Comparison of ENCODE assay signal across 9 cellular contexts in genomic region chr18:55420665-55420964, GRCh38.
DNase-seq lines count a peak whose midpoint lies in the region; ATAC-seq, FAIRE-seq and TF ChIP-seq lines count a peak whose summit lies in the region.
"Had no signal": no experiment of that assay in that cellular context is flagged by ENCODE, and none has a peak within 500 bp of the region (broad histone marks: within the 10 kb centered on the region; RNA-seq: fewer than 3 reads in every experiment).

No MANE protein-coding gene starts in this region.

- ATAC-seq in GM18858 (IDR thresholded peaks at IDR 0.05; ENCODE audit: unreplicated experiment) (peak; percentile 77), HG02938 (IDR thresholded peaks at IDR 0.05; ENCODE audit: unreplicated experiment) (peak; percentile 76), K562 (no peak), psoas muscle (peak in 1 of 4 donors; percentile 2), HG03457 (IDR thresholded peaks at IDR 0.05; ENCODE audit: unreplicated experiment) (no peak)
- ATAC-seq: naive thymus-derived CD4-positive, alpha-beta T cell had no signal

- H3K27ac ChIP-seq in K562 (ENCODE audit: extremely low read depth, low read depth, low read length), result no peak overlapping the region
- H3K27ac ChIP-seq in psoas muscle, result peak overlapping the region; percentile 89
- peak overlapping the region in 1 of 2 experiments; percentile 39; a peak in 3 of 4 replicates for H3K27ac ChIP-seq in SK-N-SH (ENCODE audit: low read depth in 2 of 2, low read length in 1 of 2)

- TF ChIP-seq CTCF in K562 (IDR thresholded peaks at IDR 0.05 in 2 of 3, conservative IDR thresholded peaks at IDR 0.05 in 1 of 3; ENCODE audit: insufficient read depth in 2 of 3, low read depth in 1 of 3, low read length in 3 of 3), result no peak
- TF ChIP-seq CTCF in psoas muscle (IDR thresholded peaks at IDR 0.05), result no peak
- TF ChIP-seq CTCF in SK-N-SH (IDR thresholded peaks at IDR 0.05), result no peak

- no peak overlapping the region for H3K9ac ChIP-seq in K562 (ENCODE audit: insufficient read depth in 1 of 2, low read depth in 2 of 2, low read length in 2 of 2)
- H3K9ac ChIP-seq in SK-N-SH, result no peak overlapping the region

- TF ChIP-seq RAD21 in K562 (CRISPR knock-in tag; conservative IDR thresholded peaks at IDR 0.05 in 1 of 2, IDR thresholded peaks at IDR 0.05 in 1 of 2), result no peak
- TF ChIP-seq RAD21 in SK-N-SH (IDR thresholded peaks at IDR 0.05; ENCODE audit: low read length), result no peak

- peaks cover 5% of the 10 kb centered on the region for H3F3A ChIP-seq in SK-N-SH (replicated peaks; ENCODE audit: insufficient read depth)

- no peaks in the 10 kb centered on the region for H3K27me3 ChIP-seq in K562 (ENCODE audit: control insufficient read depth in 2 of 2, insufficient read depth in 2 of 2, low read length in 2 of 2)
- no peaks in the 10 kb centered on the region for H3K27me3 ChIP-seq in psoas muscle (ENCODE audit: insufficient read depth in 3 of 3, low read length in 2 of 3)
- H3K27me3 ChIP-seq in SK-N-SH (ENCODE audit: insufficient read depth), result no peaks in the 10 kb centered on the region

- 91% methylated on average over 5 of the region's 5 CpGs for WGBS in K562 (ENCODE audit: insufficient coverage, low coverage, missing lambda C conversion rate)
- 3 to 7% (median 3%) methylated on average over 5 of the region's 5 CpGs for WGBS in psoas muscle, 3 donors
- 91% methylated on average over 5 of the region's 5 CpGs for WGBS in SK-N-SH (ENCODE audit: low lambda C conversion rate)

- in situ Hi-C loops in K562 (cut with MboI), result no loop called here

- TF ChIP-seq EP300 in K562 (IDR thresholded peaks at IDR 0.05; ENCODE audit: low read length), result no peak
- no peak for TF ChIP-seq EP300 in SK-N-SH (IDR thresholded peaks at IDR 0.05; ENCODE audit: borderline replicate concordance in 1 of 2, low read depth in 1 of 2, low read length in 1 of 2)

- POLR2A ChIA-PET in K562 (lab: Yijun Ruan, JAX), result no interaction called here
- POLR2A ChIA-PET in SK-N-SH (lab: Yijun Ruan, JAX), result no interaction called here

- intact Hi-C loops in K562 (cut with micrococcal nuclease), result loop anchor here (5.0 to 10.0 kb wide), 2 partner anchors 186 to 347 kb away; no protein-coding TSS in a partner anchor
- intact Hi-C loops in psoas muscle (cut with DNase I), result loop anchor here (2.0 to 5.0 kb wide), 2 partner anchors 57 to 166 kb away; no protein-coding TSS in a partner anchor

- CTCF ChIA-PET in K562 (lab: Yijun Ruan, JAX; ENCODE audit: low intra/inter-chr PET ratio), result no interaction called here
- CTCF ChIA-PET in SK-N-SH (lab: Yijun Ruan, JAX), result no interaction called here

- TF ChIP-seq POLR2A in K562 (conservative IDR thresholded peaks at IDR 0.05), result no peak

- BruUV-seq in K562 (replicated peaks; lab: Mats Ljungman, UMichigan), result no TSS peak

- H3K4me1 ChIP-seq in K562 (replicated peaks in 1 of 2; ENCODE audit: control insufficient read depth in 2 of 2, insufficient read depth in 2 of 2, low read length in 2 of 2) (no peaks in the 10 kb centered on the region; a peak in 1 of 5 replicates), psoas muscle (peaks cover 37% of the 10 kb centered on the region), SK-N-SH (ENCODE audit: control insufficient read depth in 1 of 2, insufficient read depth in 2 of 2, low read depth in 1 of 2, low read length in 1 of 2) (peaks cover 40 to 51% of the 10 kb centered on the region in 2 experiments; a peak in 3 of 4 replicates)

- no peak overlapping the region for H2AFZ ChIP-seq in K562 (ENCODE audit: low read depth, low read length)
- no peak overlapping the region for H2AFZ ChIP-seq in SK-N-SH (ENCODE audit: low read depth)

- H3K4me2 ChIP-seq in K562 (ENCODE audit: insufficient read depth, low read length) (no peak overlapping the region), SK-N-SH (no peak overlapping the region; the same call in 1 of the 2 replicates)

- no peak for DNase-seq in K562 (ENCODE audit: extremely low read depth in 1 of 4, low spot score in 3 of 4)
- no peak for DNase-seq in psoas muscle
- DNase-seq in SK-N-SH, result no peak
- DNase-seq in putamen (ENCODE audit: low spot score), result no peak
- DNase-seq in NCI-H2081 treated with DMSO at 0.1 percent for 48 hours (lab: John Stamatoyannopoulos, UW), result no peak
- DNase-seq: naive thymus-derived CD4-positive, alpha-beta T cell had no signal

- H3K9me1 ChIP-seq in K562 (ENCODE audit: control insufficient read depth, insufficient read depth, low read length), result no peaks in the 10 kb centered on the region

- no peak for FAIRE-seq in K562 (lab: Jason Lieb, UNC)

- no peaks in the 10 kb centered on the region for H3K9me3 ChIP-seq in K562 (replicated peaks; ENCODE audit: control insufficient read depth, insufficient read depth, low read depth, low read length)
- H3K9me3 ChIP-seq in psoas muscle, result no peaks in the 10 kb centered on the region
- H3K9me3 ChIP-seq in SK-N-SH, result no peaks in the 10 kb centered on the region

- no peaks in the 10 kb centered on the region for H3K9me2 ChIP-seq in SK-N-SH

- H4K20me1 ChIP-seq in K562 (replicated peaks; ENCODE audit: control insufficient read depth, insufficient read depth, low read length) (no peaks in the 10 kb centered on the region), SK-N-SH (ENCODE audit: insufficient read depth) (no peaks in the 10 kb centered on the region)

- H3K36me3 ChIP-seq in K562 (ENCODE audit: control insufficient read depth, insufficient read depth, low read length) (no peaks in the 10 kb centered on the region), psoas muscle (ENCODE audit: insufficient read depth in 1 of 2, low read depth in 1 of 2) (no peaks in the 10 kb centered on the region), SK-N-SH (replicated peaks in 1 of 2; ENCODE audit: control insufficient read depth in 1 of 2, insufficient read depth in 2 of 2, low read length in 1 of 2) (no peaks in the 10 kb centered on the region)

- H3K4me3 ChIP-seq in K562 (no peak overlapping the region), psoas muscle (peak overlapping the region; percentile 67), SK-N-SH (ENCODE audit: low read depth in 2 of 2, low read length in 1 of 2) (no peak overlapping the region)

- H3K79me2 ChIP-seq in K562 (ENCODE audit: control insufficient read depth, insufficient read depth, low read length), result no peaks in the 10 kb centered on the region
- peaks cover 86% of the 10 kb centered on the region for H3K79me2 ChIP-seq in SK-N-SH (ENCODE audit: insufficient read depth)

TF ChIP-seq in K562, 482 proteins besides CTCF, POLR2A, EP300 and RAD21 (continues in another document):
- no peak for TF ChIP-seq ZFPM2 (CRISPR knock-in tag; IDR thresholded peaks at IDR 0.05)
- TF ChIP-seq ZNF512 (tag; IDR thresholded peaks at IDR 0.05), result no peak
- TF ChIP-seq SPI1 (IDR thresholded peaks at IDR 0.05; ENCODE audit: borderline replicate concordance, low read depth, low read length), result 0 out of 2 replicates have a peak, but pooled peaks have one; percentile 46

TF ChIP-seq in SK-N-SH, 30 proteins besides CTCF, POLR2A, EP300 and RAD21 (continues in another document):
- no peak for TF ChIP-seq FOSL2 (IDR thresholded peaks at IDR 0.05; ENCODE audit: borderline replicate concordance, low read depth)
- TF ChIP-seq FOXM1 (IDR thresholded peaks at IDR 0.05; ENCODE audit: low read depth), result no peak
- no peak for TF ChIP-seq SIN3A (IDR thresholded peaks at IDR 0.05; ENCODE audit: borderline replicate concordance, low read depth, low read length)
- no peak for TF ChIP-seq RFX5 (IDR thresholded peaks at IDR 0.05; ENCODE audit: low read length)
- TF ChIP-seq SMC3 (IDR thresholded peaks at IDR 0.05; ENCODE audit: low read depth, low read length), result no peak
- TF ChIP-seq NRF1 (IDR thresholded peaks at IDR 0.05; ENCODE audit: low read depth, low read length), result no peak
- no peak for TF ChIP-seq JUND (IDR thresholded peaks at IDR 0.05)
- no peak for TF ChIP-seq CHD2 (IDR thresholded peaks at IDR 0.05; ENCODE audit: low read length, partially characterized antibody)
- no peak for TF ChIP-seq GABPA (IDR thresholded peaks at IDR 0.05; ENCODE audit: low read depth)
- TF ChIP-seq IRF3 (IDR thresholded peaks at IDR 0.05; ENCODE audit: low read depth, low read length), result no peak
- TF ChIP-seq RCOR1 (IDR thresholded peaks at IDR 0.05; ENCODE audit: low read length), result no peak
- TF ChIP-seq RXRA (IDR thresholded peaks at IDR 0.05; ENCODE audit: borderline replicate concordance, low read depth), result no peak
- TF ChIP-seq YY1 (IDR thresholded peaks at IDR 0.05; ENCODE audit: low read depth), result no peak
- TF ChIP-seq EZH2phosphoT487 (IDR thresholded peaks at IDR 0.05; ENCODE audit: borderline replicate concordance, low read depth), result no peak
- TF ChIP-seq USF2 (IDR thresholded peaks at IDR 0.05; ENCODE audit: borderline replicate concordance, low read depth, low read length), result no peak
- TF ChIP-seq TAF1 (IDR thresholded peaks at IDR 0.05; ENCODE audit: borderline replicate concordance, low read depth, low read length), result no peak

Comparison
In these comparisons a context has a peak if more than half of its experiments do, and no peak if none do; other contexts are left out.
1. ATAC-seq: peak in GM18858 (single experiment) and HG02938 (single experiment); none in K562 (single experiment) and HG03457 (single experiment).